In the genomic region with DNA sequence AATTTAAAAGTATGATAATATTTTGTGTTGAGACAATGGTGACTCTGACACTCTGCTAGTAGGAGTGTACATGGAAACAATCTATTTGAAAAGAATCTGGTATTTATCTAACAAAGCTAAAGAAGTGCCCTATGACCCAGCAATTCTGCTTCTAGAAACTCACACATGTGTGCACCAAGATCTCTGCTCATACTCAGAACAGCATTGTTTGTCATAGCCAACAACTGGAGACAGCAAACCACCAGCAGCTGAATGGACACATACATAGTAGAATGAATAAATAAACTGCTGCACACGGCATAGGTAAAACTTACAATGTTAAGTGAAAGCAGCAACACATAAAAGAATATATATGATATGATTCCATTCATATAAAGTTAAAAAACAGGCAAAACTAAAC, we compare ENCODE assay signal across 1 cellular context.
TF ChIP-seq lines count a peak whose summit lies in the region.

No MANE protein-coding gene starts in this region.

TF ChIP-seq in SK-N-SH, 30 proteins besides CTCF, POLR2A, EP300 and RAD21 (continued from another document):
- TF ChIP-seq, protein P1, sequence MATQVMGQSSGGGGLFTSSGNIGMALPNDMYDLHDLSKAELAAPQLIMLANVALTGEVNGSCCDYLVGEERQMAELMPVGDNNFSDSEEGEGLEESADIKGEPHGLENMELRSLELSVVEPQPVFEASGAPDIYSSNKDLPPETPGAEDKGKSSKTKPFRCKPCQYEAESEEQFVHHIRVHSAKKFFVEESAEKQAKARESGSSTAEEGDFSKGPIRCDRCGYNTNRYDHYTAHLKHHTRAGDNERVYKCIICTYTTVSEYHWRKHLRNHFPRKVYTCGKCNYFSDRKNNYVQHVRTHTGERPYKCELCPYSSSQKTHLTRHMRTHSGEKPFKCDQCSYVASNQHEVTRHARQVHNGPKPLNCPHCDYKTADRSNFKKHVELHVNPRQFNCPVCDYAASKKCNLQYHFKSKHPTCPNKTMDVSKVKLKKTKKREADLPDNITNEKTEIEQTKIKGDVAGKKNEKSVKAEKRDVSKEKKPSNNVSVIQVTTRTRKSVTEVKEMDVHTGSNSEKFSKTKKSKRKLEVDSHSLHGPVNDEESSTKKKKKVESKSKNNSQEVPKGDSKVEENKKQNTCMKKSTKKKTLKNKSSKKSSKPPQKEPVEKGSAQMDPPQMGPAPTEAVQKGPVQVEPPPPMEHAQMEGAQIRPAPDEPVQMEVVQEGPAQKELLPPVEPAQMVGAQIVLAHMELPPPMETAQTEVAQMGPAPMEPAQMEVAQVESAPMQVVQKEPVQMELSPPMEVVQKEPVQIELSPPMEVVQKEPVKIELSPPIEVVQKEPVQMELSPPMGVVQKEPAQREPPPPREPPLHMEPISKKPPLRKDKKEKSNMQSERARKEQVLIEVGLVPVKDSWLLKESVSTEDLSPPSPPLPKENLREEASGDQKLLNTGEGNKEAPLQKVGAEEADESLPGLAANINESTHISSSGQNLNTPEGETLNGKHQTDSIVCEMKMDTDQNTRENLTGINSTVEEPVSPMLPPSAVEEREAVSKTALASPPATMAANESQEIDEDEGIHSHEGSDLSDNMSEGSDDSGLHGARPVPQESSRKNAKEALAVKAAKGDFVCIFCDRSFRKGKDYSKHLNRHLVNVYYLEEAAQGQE (IDR thresholded peaks at IDR 0.05; ENCODE audit: low read depth, low read length) = no peak
